In the genomic region with DNA sequence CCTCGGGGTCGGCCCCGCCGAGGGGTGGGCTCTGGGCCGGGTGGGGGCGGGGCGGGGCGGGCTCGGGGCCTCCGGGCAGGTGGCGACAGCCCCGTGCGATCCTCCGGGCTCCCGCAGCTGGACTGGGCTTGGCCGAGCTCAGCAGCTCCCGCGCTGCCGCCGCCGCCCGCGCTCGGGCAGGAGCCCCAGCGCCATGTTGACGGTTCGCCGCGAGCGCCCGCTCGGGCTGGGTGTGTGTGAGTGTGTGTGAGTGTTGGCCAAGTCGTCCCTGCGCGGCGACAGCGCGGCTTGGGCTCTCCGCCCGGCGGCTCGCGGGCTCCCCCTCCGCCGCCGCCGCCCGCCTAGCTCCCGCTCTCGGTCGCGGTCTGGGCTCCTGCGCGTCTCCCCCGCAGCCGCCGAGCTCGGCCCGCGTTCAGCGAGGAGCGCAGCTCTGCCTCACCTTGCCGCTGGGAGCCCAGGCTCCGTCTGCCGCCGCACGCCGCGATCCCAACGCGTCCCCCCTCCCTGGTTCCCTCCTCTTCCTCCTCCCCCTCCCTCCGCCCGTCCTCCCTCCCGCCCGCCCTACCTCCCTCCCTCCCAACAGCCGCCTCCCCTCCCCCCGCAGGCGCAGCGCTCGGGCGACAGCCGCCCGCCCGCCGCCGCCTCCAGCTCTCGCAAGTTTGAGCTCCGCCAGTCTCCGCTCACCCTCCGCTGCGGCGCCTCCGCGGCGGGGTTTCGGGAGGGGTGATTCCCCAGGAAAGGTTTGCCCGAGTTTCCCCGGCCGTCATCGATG, we compare ENCODE assay signal across 8 cellular contexts. TPM values are rescaled to one million over a fixed set of nuclear protein-coding genes. Genes with fewer than 3 reads are reported as not detected.
DNase-seq lines count a peak whose midpoint lies in the region; ATAC-seq and TF ChIP-seq lines count a peak whose summit lies in the region.

Gene BCOR (minus strand): TSS at position 467 of the 772 bp plus-strand sequence. CDS start 20,029 bp downstream, outside the sequence.

- no peak within 1 kb of the TSS for H3K27ac ChIP-seq in muscle layer of duodenum (ENCODE audit: low read length)

- H3K36me3 ChIP-seq in muscle layer of duodenum (ENCODE audit: control insufficient read depth in 1 of 2, insufficient read depth in 2 of 2, low read length in 2 of 2) = no peaks in the 10 kb centered on the region

- peak within 1 kb of the TSS; percentile 83 for H3K4me3 Mint-ChIP-seq in Calu3 (ENCODE audit: low read depth, unreplicated experiment)
- peak within 1 kb of the TSS; percentile 92 for H3K4me3 Mint-ChIP-seq in HFFc6

- DNase-seq in Calu3 (peak; percentile 71), HFFc6 (peak; percentile 35), NOMO-1 treated with DMSO at 0.1 percent for 48 hours (lab: John Stamatoyannopoulos, UW; ENCODE audit: unreplicated experiment) (peak; percentile 38), epithelial cell of esophagus (ENCODE audit: low read depth) (peak; percentile 71)
- peak; percentile 78 for DNase-seq in activated CD8-positive, alpha-beta memory T cell treated with anti-CD3 and anti-CD28 coated beads, Interleukin-2, amount 50 U/mL, for 4 hours
- DNase-seq in stimulated activated naive CD4-positive, alpha-beta T cell (lab: John Stamatoyannopoulos, UW) = peak; percentile 64 to 82 (median 72)

- peak within 1 kb of the TSS; percentile 42 for H3K27ac Mint-ChIP-seq in Calu3 (ENCODE audit: unreplicated experiment)
- peak within 1 kb of the TSS; percentile 64 for H3K27ac Mint-ChIP-seq in HFFc6

- H3K9me3 ChIP-seq in muscle layer of duodenum (ENCODE audit: control insufficient read depth in 1 of 2, low read length in 2 of 2) = no peaks in the 10 kb centered on the region

- H3K4me1 Mint-ChIP-seq in Calu3 (ENCODE audit: low read depth, unreplicated experiment) = peaks cover 25% of the 10 kb centered on the region
- peaks cover 20% of the 10 kb centered on the region for H3K4me1 Mint-ChIP-seq in HFFc6 (ENCODE audit: low read depth)

- TF ChIP-seq CTCF in Calu3 (IDR thresholded peaks at IDR 0.05; ENCODE audit: unreplicated experiment) (no peak), HFFc6 (IDR thresholded peaks at IDR 0.05) (no peak), epithelial cell of esophagus (IDR thresholded peaks at IDR 0.05; ENCODE audit: insufficient read depth, low read depth, low read length, missing control alignments) (no peak)

- H3K36me3 Mint-ChIP-seq in Calu3 (ENCODE audit: insufficient read depth, unreplicated experiment) (peaks cover 62% of the 10 kb centered on the region), HFFc6 (ENCODE audit: low read depth) (no peaks in the 10 kb centered on the region)

- H3K27me3 ChIP-seq in muscle layer of duodenum (ENCODE audit: low read depth, low read length) = no peaks in the 10 kb centered on the region

- ATAC-seq in GM19351 (IDR thresholded peaks at IDR 0.05; ENCODE audit: unreplicated experiment) = no peak

- CTCF ChIA-PET in Calu3 (lab: Charles Lee) = interaction anchor here (0.6 to 1.4 kb wide), 3 partner anchors 9 to 282 kb away, joined by 3 to 5 read pairs (median 3); no protein-coding TSS in a partner anchor

- intact Hi-C loops in Calu3 (cut with micrococcal nuclease; ENCODE audit: unreplicated experiment) = loop anchor here (5.0 to 10.0 kb wide), 2 partner anchors 283 to 365 kb away; no protein-coding TSS in a partner anchor

- H3K27me3 Mint-ChIP-seq in Calu3 (ENCODE audit: unreplicated experiment) = peaks cover 18% of the 10 kb centered on the region
- no peaks in the 10 kb centered on the region for H3K27me3 Mint-ChIP-seq in HFFc6 (ENCODE audit: insufficient read depth)

- BruUV-seq in Calu3 (replicated peaks; lab: Mats Ljungman, UMichigan) = no TSS peak

- H3K4me3 ChIP-seq in epithelial cell of esophagus (ENCODE audit: low read length) (peak within 1 kb of the TSS; percentile 57), muscle layer of duodenum (ENCODE audit: low read depth in 1 of 2, low read length in 2 of 2) (peak within 1 kb of the TSS; percentile 37 to 62)

- peaks cover 6 to 13% of the 10 kb centered on the region in 2 donors for H3K4me1 ChIP-seq in muscle layer of duodenum (ENCODE audit: control insufficient read depth in 1 of 2, insufficient read depth in 2 of 2, low read length in 2 of 2)

- H3K9me3 Mint-ChIP-seq in Calu3 (ENCODE audit: low read depth, unreplicated experiment) (no peaks in the 10 kb centered on the region), HFFc6 (no peaks in the 10 kb centered on the region)

RNA-seq across cellular contexts. Expression of gene BCOR, which starts in this region (rescaled TPM):
- total RNA-seq in Calu3 (2022) = 20.6 and 21.1 TPM in 2 replicates
- total RNA-seq in HFFc6 (2021; fragmentation: NEBNext Ultra II Directional; extraction: Animal tissue kit (Norgen Biotek cat#: 25700)) = 10 to 100 TPM; 15.0 to 20.3 (median 18.3) TPM
